Comparison of ENCODE assay signal across 29 cellular contexts in genomic region chr5:78612227-78613150, GRCh38. TPM values are rescaled to one million over a fixed set of nuclear protein-coding genes. Genes with fewer than 3 reads are reported as not detected.
DNase-seq lines count a peak whose midpoint lies in the region; ATAC-seq, FAIRE-seq and TF ChIP-seq lines count a peak whose summit lies in the region.
"Had no signal": no experiment of that assay in that cellular context is flagged by ENCODE, and none has a peak within 500 bp of the region (broad histone marks: within the 10 kb centered on the region; RNA-seq: fewer than 3 reads in every experiment).

No MANE protein-coding gene starts in this region.

- no peak overlapping the region for H2BK120ac ChIP-seq in mesenchymal stem cell (ENCODE audit: low read depth, low read length)

- peak overlapping the region; percentile 47 for H2AK5ac ChIP-seq in mesenchymal stem cell (ENCODE audit: low read length, severe bottlenecking)

- H2AFZ ChIP-seq in mesenchymal stem cell (ENCODE audit: low read depth, low read length), result no peak overlapping the region

- BruUV-seq in Panc1 (replicated peaks; lab: Mats Ljungman, UMichigan), result no TSS peak

- H3K27ac ChIP-seq in Panc1 (ENCODE audit: low read length) (no peak overlapping the region), mesenchymal stem cell (ENCODE audit: low read length, poor library complexity, severe bottlenecking) (peak overlapping the region; percentile 9), sigmoid colon (peak overlapping the region; percentile 14 to 91 (median 82))
- H3K27ac ChIP-seq: adrenal gland, C4-2B, psoas muscle had no signal

- no peak for TF ChIP-seq POLR2A in sigmoid colon (IDR thresholded peaks at IDR 0.05)

- intact Hi-C loops in Panc1 (cut with micrococcal nuclease; ENCODE audit: unreplicated experiment), result no loop called here
- intact Hi-C loops in sigmoid colon (cut with DNase I), result loop anchor here (5.0 kb wide), 1 partner anchor 35 kb away; the partner anchor contains the start of gene LHFPL2

- no peak overlapping the region for H3K18ac ChIP-seq in mesenchymal stem cell (ENCODE audit: low read depth in 1 of 2, low read length in 2 of 2)

- H3K36me3 ChIP-seq in Panc1 (ENCODE audit: control insufficient read depth, insufficient read depth, low read length) (no peaks in the 10 kb centered on the region), mesenchymal stem cell (ENCODE audit: control insufficient read depth in 1 of 2, insufficient read depth in 2 of 2, low read depth in 1 of 2, low read length in 2 of 2) (peaks cover 0 to 40% of the 10 kb centered on the region in 2 experiments), sigmoid colon (no peaks in the 10 kb centered on the region)
- H3K36me3 ChIP-seq: adrenal gland had no signal

- H2BK5ac ChIP-seq in mesenchymal stem cell (ENCODE audit: low read depth, low read length, poor library complexity, severe bottlenecking), result no peak overlapping the region

- H3K79me1 ChIP-seq in mesenchymal stem cell (replicated peaks; ENCODE audit: low read length, poor library complexity, severe bottlenecking), result peaks cover 13% of the 10 kb centered on the region

- in situ Hi-C loops in Panc1 (cut with HindIII; ENCODE audit: low pct_unique_long_range_greater_than_20kb, low sequenced_read_pairs), result no loop called here

- no peak overlapping the region for H3K4me2 ChIP-seq in mesenchymal stem cell (ENCODE audit: low read length, poor library complexity, severe bottlenecking)

- ATAC-seq in Panc1, result peak; percentile 26; the same call in 1 of the 2 replicates
- ATAC-seq: HCT116; left ventricle myocardium superior; mucosa of descending colon; psoas muscle; Right ventricle myocardium inferior; stimulated activated memory B cell treated with anti-CD40 and anti-IgM and Interleukin-4, amounts not matched to agents 10 μg/mL and 1 μg/mL and 100 μg/mL, for 72 hours had no signal

- DNase-seq in EH (ENCODE audit: low read depth) (peak; percentile 57), Panc1 (ENCODE audit: low read depth, low spot score) (no peak), mesenchymal stem cell (no peak), sigmoid colon (no peak), RCC 7860 (ENCODE audit: low spot score) (no peak), GM19239 (ENCODE audit: insufficient read length, low spot score) (no peak), NCI-H2171 (lab: John Stamatoyannopoulos, UW) (no peak), NCI-H82 (lab: John Stamatoyannopoulos, UW) (no peak)
- DNase-seq: activated B cell treated with CpG ODN at 0.5 μM for 24 hours; activated CD4-positive, alpha-beta T cell treated with anti-CD3 and anti-CD28 coated beads, Interleukin-2, amount 50 U/mL, for 4 hours; activated naive CD4-positive, alpha-beta T cell; adrenal gland; cortex of kidney; left ventricle myocardium superior; mucosa of descending colon; NCI-H1105; NCI-H1930; NCI-H774; psoas muscle; small intestine; stimulated activated CD4-positive, alpha-beta T cell treated with anti-CD3 and anti-CD28 coated beads, Interleukin-2, amount 100 ng/mL, for 48 hours; SW 1271; T1000 had no signal

- POLR2A ChIA-PET in Panc1 (lab: Charles Lee), result no interaction called here

- H4K8ac ChIP-seq in mesenchymal stem cell (ENCODE audit: low read length), result no peak overlapping the region

- TF ChIP-seq CTCF in Panc1 (IDR thresholded peaks at IDR 0.05), result no peak
- TF ChIP-seq CTCF in sigmoid colon (IDR thresholded peaks at IDR 0.05), result no peak

- no peak overlapping the region for H2BK15ac ChIP-seq in mesenchymal stem cell (ENCODE audit: low read depth, poor library complexity, severe bottlenecking)

- no peaks in the 10 kb centered on the region for H3K27me3 ChIP-seq in Panc1 (ENCODE audit: control insufficient read depth, insufficient read depth, low read length)
- no peaks in the 10 kb centered on the region for H3K27me3 ChIP-seq in mesenchymal stem cell (ENCODE audit: control insufficient read depth in 1 of 2, insufficient read depth in 1 of 2, low read length in 2 of 2)
- H3K27me3 ChIP-seq in sigmoid colon, result no peaks in the 10 kb centered on the region
- H3K27me3 ChIP-seq: adrenal gland had no signal

- no peak overlapping the region for H4K91ac ChIP-seq in mesenchymal stem cell (ENCODE audit: low read length)

- 97% methylated on average over 2 of the region's 3 CpGs for WGBS in mesenchymal stem cell
- 87 to 88% methylated on average over 3 of the region's 3 CpGs for WGBS in sigmoid colon, 2 donors

- H2BK12ac ChIP-seq in mesenchymal stem cell (ENCODE audit: low read length in 2 of 2), result no peak overlapping the region

- H3K4me1 ChIP-seq in Panc1 (ENCODE audit: control insufficient read depth, insufficient read depth, low read length) (peaks cover 7% of the 10 kb centered on the region; the same call in 1 of the 2 replicates), mesenchymal stem cell (ENCODE audit: control insufficient read depth, insufficient read depth, low read depth, low read length) (peaks cover 18% of the 10 kb centered on the region), sigmoid colon (peaks cover 0 to 81% (median 65%) of the 10 kb centered on the region in 4 donors)
- H3K4me1 ChIP-seq: adrenal gland, psoas muscle had no signal

- H3K4me3 ChIP-seq in Panc1 (ENCODE audit: low read depth in 2 of 2, low read length in 2 of 2), result no peak overlapping the region
- no peak overlapping the region for H3K4me3 ChIP-seq in mesenchymal stem cell (ENCODE audit: insufficient read depth in 1 of 2, low read depth in 1 of 2, low read length in 2 of 2)
- H3K4me3 ChIP-seq in sigmoid colon, result no peak overlapping the region
- H3K4me3 ChIP-seq: adrenal gland, mucosa of descending colon, psoas muscle had no signal

- no peaks in the 10 kb centered on the region for H3K9me3 ChIP-seq in Panc1 (ENCODE audit: control insufficient read depth, insufficient read depth, low read depth, low read length)
- no peaks in the 10 kb centered on the region for H3K9me3 ChIP-seq in mesenchymal stem cell (ENCODE audit: control insufficient read depth, low read length)
- no peaks in the 10 kb centered on the region for H3K9me3 ChIP-seq in sigmoid colon
- H3K9me3 ChIP-seq: adrenal gland, mucosa of descending colon, psoas muscle had no signal

- no peak for FAIRE-seq in RCC 7860 (lab: Jason Lieb, UNC)
- FAIRE-seq in GM19239 (lab: Jason Lieb, UNC), result no peak
- FAIRE-seq: GM12892, islet of Langerhans, small intestine had no signal

- H3K23ac ChIP-seq in mesenchymal stem cell (ENCODE audit: low read length in 2 of 2), result no peak overlapping the region

- CTCF ChIA-PET in Panc1 (lab: Charles Lee), result no interaction called here

- no peak overlapping the region for H3K9ac ChIP-seq in mesenchymal stem cell (ENCODE audit: low read length)

- H3K4ac ChIP-seq in mesenchymal stem cell (ENCODE audit: low read depth in 1 of 2, low read length in 2 of 2), result no peak overlapping the region

- H3K14ac ChIP-seq in mesenchymal stem cell (ENCODE audit: low read length in 2 of 2), result no peak overlapping the region

- TF ChIP-seq EP300 in sigmoid colon (IDR thresholded peaks at IDR 0.05), result no peak

RNA-seq across cellular contexts. Expression of gene LHFPL2, which starts 36.1 kb away (rescaled TPM):
- total RNA-seq in Panc1 (2021; ENCODE audit: unreplicated experiment) (25.8 TPM), sigmoid colon (10 to 100 TPM; 21.4 to 34.9 (median 26.6) TPM)
- polyA plus RNA-seq in Panc1 (2012; ENCODE audit: insufficient read length), result 13.5 TPM
- 13.5 TPM for polyA plus RNA-seq in mesenchymal stem cell (2013, experiment 1 of 2)
- polyA plus RNA-seq in mesenchymal stem cell (2013, experiment 2 of 2), result 11.5 TPM
- polyA plus RNA-seq in sigmoid colon, result 10 to 100 TPM; 10.8 to 21.1 (median 19.0) TPM
